ENCODE assay signal across 7 cellular contexts in the genomic region with DNA sequence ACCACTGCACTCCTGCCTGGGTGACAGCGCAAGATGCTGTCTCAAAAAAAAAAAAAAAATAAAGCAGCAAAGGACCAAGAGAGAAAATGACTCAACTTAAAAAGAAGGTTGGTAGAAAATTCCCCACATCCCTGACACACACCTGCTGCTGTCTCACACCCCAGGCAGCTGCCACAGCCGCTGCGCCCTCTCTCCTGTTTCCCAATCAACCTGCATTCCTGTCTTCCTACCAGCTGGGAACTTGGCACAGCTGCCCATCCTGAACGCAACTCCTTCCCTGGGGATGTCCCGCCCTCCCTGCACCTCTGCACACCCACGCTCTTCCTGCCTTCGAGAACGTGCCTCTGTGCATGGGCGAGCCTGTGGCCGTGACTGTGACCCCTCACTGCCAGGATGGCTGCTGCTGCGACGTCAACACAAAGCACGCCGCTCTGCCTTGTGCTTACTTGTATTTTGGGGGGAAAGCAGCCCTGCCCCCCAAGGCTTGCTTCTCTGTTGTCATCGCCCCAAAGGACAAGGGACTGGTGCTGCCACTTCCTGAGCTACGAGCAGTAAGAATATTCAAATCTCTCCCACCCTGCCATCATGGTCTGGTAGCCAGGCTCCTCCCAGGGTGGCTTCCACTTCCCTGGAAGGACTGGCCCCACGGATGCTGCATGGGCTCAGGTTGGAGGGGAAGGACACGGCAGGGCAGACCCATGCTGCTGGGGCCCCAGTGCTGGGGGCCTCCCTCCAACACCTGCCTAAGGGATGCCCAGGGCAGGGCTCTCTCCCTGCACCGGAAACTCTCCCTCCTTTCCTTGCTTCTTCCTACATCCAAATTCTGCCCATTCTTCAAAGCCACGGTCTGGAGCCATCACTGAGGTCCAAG. TPM values are rescaled to one million over a fixed set of nuclear protein-coding genes. Genes with fewer than 3 reads are reported as not detected.
DNase-seq lines count a peak whose midpoint lies in the region; ATAC-seq, FAIRE-seq and TF ChIP-seq lines count a peak whose summit lies in the region.

No MANE protein-coding gene starts in this region.

- TF ChIP-seq CTCF in epithelial cell of esophagus (IDR thresholded peaks at IDR 0.05; ENCODE audit: insufficient read depth, low read depth, low read length, missing control alignments) (no peak), ovary (IDR thresholded peaks at IDR 0.05) (no peak)

- no peaks in the 10 kb centered on the region for H3K36me3 ChIP-seq in ovary

- FAIRE-seq in RCC 7860 (lab: Jason Lieb, UNC), result peak; percentile 77

- no peak overlapping the region for H3K27ac ChIP-seq in ovary

- intact Hi-C loops in ovary (cut with DNase I), result no loop called here

- ATAC-seq in HG03571 (IDR thresholded peaks at IDR 0.05; ENCODE audit: unreplicated experiment) (no peak), GM18517 (IDR thresholded peaks at IDR 0.05; ENCODE audit: unreplicated experiment) (no peak)

- DNase-seq in H4 (ENCODE audit: low spot score) (peak; percentile 87), RCC 7860 (ENCODE audit: low spot score) (peak; percentile 89), epithelial cell of esophagus (ENCODE audit: low read depth) (peak; percentile 100), renal cortical epithelial cell (ENCODE audit: low read depth) (peak; percentile 97), ovary (no peak)

- no peaks in the 10 kb centered on the region for H3K27me3 ChIP-seq in ovary

- peak overlapping the region; percentile 4 for H3K4me3 ChIP-seq in epithelial cell of esophagus (ENCODE audit: low read length)
- no peak overlapping the region for H3K4me3 ChIP-seq in ovary

- TF ChIP-seq EP300 in ovary (IDR thresholded peaks at IDR 0.05), result no peak

- 57 to 76% (median 72%) methylated on average over 17 to 20 of the region's 20 CpGs for whole genome bisulfite sequencing in ovary, 3 donors

- H3K9me3 ChIP-seq in ovary, result no peaks in the 10 kb centered on the region

- peaks cover 22% of the 10 kb centered on the region for H3K4me1 ChIP-seq in ovary (ENCODE audit: insufficient read depth)

- no peak for TF ChIP-seq POLR2A in ovary (IDR thresholded peaks at IDR 0.05)

RNA-seq across cellular contexts. Expression of gene SH3GL1, which starts 20.7 kb away (rescaled TPM):
- 34.1 TPM in 2 replicates for total RNA-seq in H4 (2014; rRNA removed; shearing (Covaris generic))
- total RNA-seq in renal cortical epithelial cell (30.6 and 51.2 TPM in 2 replicates), ovary (10 to 100 TPM; 20.5 to 88.6 (median 68.3) TPM)
- 10 to 100 TPM in 1 of 2 donors, 1 to 10 TPM in 1; 6.9 to 57.5 TPM for polyA plus RNA-seq in ovary

RNA-seq across cellular contexts. Expression of gene CHAF1A, which starts 22.8 kb away (rescaled TPM):
- 18.6 and 19.0 TPM in 2 replicates for total RNA-seq in H4 (2014; rRNA removed; shearing (Covaris generic))
- total RNA-seq in renal cortical epithelial cell (5.6 and 10.9 TPM in 2 replicates), ovary (10 to 100 TPM in 1 of 7 donors, 1 to 10 TPM in 6; 4.7 to 10.4 (median 7.5) TPM)
- 1 to 10 TPM; 7.3 to 8.6 TPM for polyA plus RNA-seq in ovary

RNA-seq across cellular contexts. Expression of gene MPND, which starts 36.3 kb away (rescaled TPM):
- 1.7 and 2.9 TPM in 2 replicates for total RNA-seq in H4 (2014; rRNA removed; shearing (Covaris generic))
- total RNA-seq in renal cortical epithelial cell (6.9 and 7.2 TPM in 2 replicates), ovary (10 to 100 TPM in 5 of 7 donors, 1 to 10 TPM in 2; 5.2 to 31.1 (median 20.3) TPM)
- 10 to 100 TPM in 1 of 2 donors, 1 to 10 TPM in 1; 2.4 to 14.5 TPM for polyA plus RNA-seq in ovary

RNA-seq across cellular contexts. Expression of gene STAP2, which starts 41.0 kb away (rescaled TPM):
- 0.19 and 0.78 TPM in 2 replicates for total RNA-seq in H4 (2014; rRNA removed; shearing (Covaris generic))
- total RNA-seq in renal cortical epithelial cell (26.6 and 89.1 TPM in 2 replicates), ovary (10 to 100 TPM; 10.3 to 32.5 (median 17.5) TPM)
- 10 to 100 TPM in 1 of 2 donors, 1 to 10 TPM in 1; 9.7 to 18.8 TPM for polyA plus RNA-seq in ovary

Comparison
In these comparisons a context has a peak if more than half of its experiments do, and no peak if none do; other contexts are left out.
1. DNase-seq: peak in H4 (single experiment), RCC 7860 (single experiment), epithelial cell of esophagus (single experiment) and renal cortical epithelial cell (single experiment); none in ovary (0 of 5).